Comparison of ENCODE assay signal across 27 cellular contexts in the genomic region with DNA sequence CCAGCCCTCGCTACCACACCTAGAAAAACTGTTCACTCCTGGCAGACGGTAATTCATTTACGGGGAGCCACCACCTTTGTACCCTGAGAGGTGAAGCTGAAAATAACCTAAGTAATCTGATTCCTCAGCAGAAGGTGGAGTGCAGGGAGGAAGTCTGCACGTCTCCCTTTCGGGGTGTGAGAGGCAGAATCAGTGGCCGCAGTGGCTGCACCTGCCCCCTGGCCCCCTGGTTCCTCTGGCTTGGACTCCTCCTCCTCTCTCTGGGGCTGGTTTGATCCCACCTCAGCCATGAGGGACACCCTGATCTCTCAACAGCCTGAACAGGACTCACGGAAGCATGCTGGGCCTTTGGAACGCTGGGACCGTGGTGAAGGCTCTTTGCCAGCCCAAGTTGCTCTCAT. TPM values are rescaled to one million over a fixed set of nuclear protein-coding genes. Genes with fewer than 3 reads are reported as not detected.
A peak's percentile ranks its signal among the peaks of the same experiment; 100 is the strongest.
DNase-seq lines count a peak whose midpoint lies in the region; ATAC-seq and TF ChIP-seq lines count a peak whose summit lies in the region.
"Had no signal": no experiment of that assay in that cellular context is flagged by ENCODE, and none has a peak within 500 bp of the region (broad histone marks: within the 10 kb centered on the region; RNA-seq: fewer than 3 reads in every experiment).

No MANE protein-coding gene starts in this region.

- H3K27ac ChIP-seq in endodermal cell (ENCODE audit: low read depth, low read length) (no peak overlapping the region), parathyroid adenoma (no peak overlapping the region)
- H3K27ac ChIP-seq: foreskin keratinocyte, lower lobe of right lung, prostate gland, testis had no signal

- no peak overlapping the region for H3K27ac Mint-ChIP-seq in endodermal cell
- no peak overlapping the region for H3K27ac Mint-ChIP-seq in CD14-positive monocyte
- H3K27ac Mint-ChIP-seq: activated B cell treated with CpG ODN at 0.5 μM for 24 hours; activated naive CD4-positive, alpha-beta T cell treated with anti-CD3 and anti-CD28 coated beads, Interleukin-2, amount 50 U/mL, for 72 hours; activated T-helper 17 cell treated with anti-CD3 and anti-CD28 coated beads, Interleukin-2, amount 50 U/mL, for 72 hours; stimulated activated memory B cell treated with anti-CD40 and anti-IgM and Interleukin-4, amounts not matched to agents 10 μg/mL and 1 μg/mL and 100 μg/mL, for 72 hours had no signal

- H3K4me3 Mint-ChIP-seq in endodermal cell = no peak overlapping the region
- peak overlapping the region in 1 of 2 donors; percentile 1 for H3K4me3 Mint-ChIP-seq in CD14-positive monocyte
- H3K4me3 Mint-ChIP-seq: activated B cell treated with CpG ODN at 0.5 μM for 24 hours; activated T-helper 17 cell treated with anti-CD3 and anti-CD28 coated beads, Interleukin-2, amount 50 U/mL, for 72 hours; central memory CD8-positive, alpha-beta T cell; stimulated activated memory B cell treated with anti-CD40 and anti-IgM and Interleukin-4, amounts not matched to agents 10 μg/mL and 1 μg/mL and 100 μg/mL, for 72 hours had no signal

- DNase-seq in HT-29 (ENCODE audit: low spot score) (peak; percentile 36), NCI-H187 treated with DMSO at 0.1 percent for 48 hours (lab: John Stamatoyannopoulos, UW) (peak; percentile 60), endodermal cell (peak; percentile 42), CD14-positive monocyte (ENCODE audit: low spot score) (no peak), DMS153 treated with DMSO at 0.1 percent for 48 hours (lab: John Stamatoyannopoulos, UW; ENCODE audit: unreplicated experiment) (no peak)
- DNase-seq: activated B cell treated with CpG ODN at 0.5 μM for 24 hours; activated CD4-positive, alpha-beta T cell treated with anti-CD3 and anti-CD28 coated beads, Interleukin-2, amount 50 U/mL, for 4 hours; activated CD8-positive, alpha-beta memory T cell treated with anti-CD3 and anti-CD28 coated beads, Interleukin-2, amount 50 U/mL, for 4 hours; DMS79 treated with DMSO at 0.1 percent for 48 hours; foreskin keratinocyte; islet precursor cell; Kasumi-1; lower lobe of right lung; NCI-H1048; T-helper 9 cell; testis had no signal

- peak overlapping the region; percentile 21 for H2AFZ ChIP-seq in parathyroid adenoma

- WGBS in endodermal cell (ENCODE audit: insufficient coverage in 1 of 2, insufficient read length in 1 of 2), 2 experiments = 89 to 94% methylated on average over 8 to 9 of the region's 9 CpGs

- no peaks in the 10 kb centered on the region for H3K4me1 Mint-ChIP-seq in endodermal cell
- no peaks in the 10 kb centered on the region for H3K4me1 Mint-ChIP-seq in CD14-positive monocyte
- H3K4me1 Mint-ChIP-seq: activated B cell treated with CpG ODN at 0.5 μM for 24 hours; activated T-helper 17 cell treated with anti-CD3 and anti-CD28 coated beads, Interleukin-2, amount 50 U/mL, for 72 hours; central memory CD8-positive, alpha-beta T cell; stimulated activated memory B cell treated with anti-CD40 and anti-IgM and Interleukin-4, amounts not matched to agents 10 μg/mL and 1 μg/mL and 100 μg/mL, for 72 hours had no signal

- H3K79me2 ChIP-seq in parathyroid adenoma = no peaks in the 10 kb centered on the region

- H3K27me3 Mint-ChIP-seq in endodermal cell (ENCODE audit: insufficient read depth) = no peaks in the 10 kb centered on the region
- H3K27me3 Mint-ChIP-seq in CD14-positive monocyte (ENCODE audit: low read depth in 3 of 3) = peaks cover 51 to 69% (median 53%) of the 10 kb centered on the region in 3 donors

- H3K4me1 ChIP-seq in endodermal cell (ENCODE audit: control insufficient read depth, insufficient read depth, low read length) = no peaks in the 10 kb centered on the region
- peaks cover 4% of the 10 kb centered on the region for H3K4me1 ChIP-seq in parathyroid adenoma
- H3K4me1 ChIP-seq: foreskin keratinocyte, lower lobe of right lung, prostate gland, testis had no signal

- H3K27me3 ChIP-seq in endodermal cell (ENCODE audit: control insufficient read depth, insufficient read depth, low read length, poor library complexity, severe bottlenecking) (no peaks in the 10 kb centered on the region), parathyroid adenoma (ENCODE audit: control insufficient read depth, insufficient read depth, low read length) (no peaks in the 10 kb centered on the region)
- H3K27me3 ChIP-seq: testis had no signal

- H3K9me3 ChIP-seq in endodermal cell (ENCODE audit: control insufficient read depth, low read length) = peaks cover 10% of the 10 kb centered on the region
- H3K9me3 ChIP-seq in parathyroid adenoma (ENCODE audit: control insufficient read depth, low read length) = no peaks in the 10 kb centered on the region
- H3K9me3 ChIP-seq: prostate gland, testis had no signal

- no peak overlapping the region for H3K4me2 ChIP-seq in parathyroid adenoma (ENCODE audit: low read length)
- H3K4me2 ChIP-seq: smooth muscle cell had no signal

- TF ChIP-seq CTCF in endodermal cell (conservative IDR thresholded peaks at IDR 0.05) (no peak), parathyroid adenoma (IDR thresholded peaks at IDR 0.05) (no peak), CD14-positive monocyte (IDR thresholded peaks at IDR 0.05) (no peak)

- H3K4me3 ChIP-seq in endodermal cell (ENCODE audit: low read length) (no peak overlapping the region), parathyroid adenoma (ENCODE audit: low read depth, low read length) (no peak overlapping the region)
- H3K4me3 ChIP-seq: GM12878, lower lobe of right lung, prostate gland, smooth muscle cell, testis had no signal

- peaks cover 10% of the 10 kb centered on the region for H3K9me3 Mint-ChIP-seq in endodermal cell
- H3K9me3 Mint-ChIP-seq in CD14-positive monocyte = peaks cover 4 to 14% (median 9%) of the 10 kb centered on the region in 7 donors
- H3K9me3 Mint-ChIP-seq: central memory CD8-positive, alpha-beta T cell had no signal

- ATAC-seq in GM19351 (IDR thresholded peaks at IDR 0.05; ENCODE audit: unreplicated experiment) = no peak
- ATAC-seq: activated naive CD4-positive, alpha-beta T cell treated with anti-CD3 and anti-CD28 coated beads, Interleukin-2, amount 50 U/mL, for 72 hours; activated T-helper 17 cell treated with anti-CD3 and anti-CD28 coated beads, Interleukin-2, amount 50 U/mL, for 72 hours; foreskin keratinocyte; GM12878; lower lobe of right lung; stimulated activated memory B cell treated with anti-CD40 and anti-IgM and Interleukin-4, amounts not matched to agents 10 μg/mL and 1 μg/mL and 100 μg/mL, for 72 hours had no signal

- peaks cover 2% of the 10 kb centered on the region for H3K36me3 Mint-ChIP-seq in endodermal cell (ENCODE audit: low read depth)
- H3K36me3 Mint-ChIP-seq in CD14-positive monocyte = no peaks in the 10 kb centered on the region

- H3K36me3 ChIP-seq in endodermal cell (ENCODE audit: control insufficient read depth, insufficient read depth, low read length) = no peaks in the 10 kb centered on the region
- no peaks in the 10 kb centered on the region for H3K36me3 ChIP-seq in parathyroid adenoma (ENCODE audit: control insufficient read depth, insufficient read depth, low read length)
- H3K36me3 ChIP-seq: lower lobe of right lung, prostate gland had no signal

- intact Hi-C loops in CD14-positive monocyte (cut with micrococcal nuclease) = no loop called here

- H3K9ac ChIP-seq in endodermal cell (ENCODE audit: extremely low read depth, low read length, poor library complexity, severe bottlenecking) (no peak overlapping the region), parathyroid adenoma (no peak overlapping the region)

RNA-seq across cellular contexts. Expression of a gene that starts 10.5 kb away (rescaled TPM):
- total RNA-seq in HT-29 (2014; rRNA removed; shearing (Covaris generic)) = not detected in 2 replicates
- not detected for total RNA-seq in endodermal cell
- polyA plus RNA-seq in endodermal cell (2013, experiment 1 of 2) = not detected
- polyA plus RNA-seq in endodermal cell (2013, experiment 2 of 2) = not detected
- polyA plus RNA-seq in CD14-positive monocyte = not detected
- total RNA-seq: activated B cell treated with CpG ODN at 0.5 μM for 24 hours; activated naive CD4-positive, alpha-beta T cell treated with anti-CD3 and anti-CD28 coated beads, Interleukin-2, amount 50 U/mL, for 72 hours; activated T-helper 17 cell treated with anti-CD3 and anti-CD28 coated beads, Interleukin-2, amount 50 U/mL, for 72 hours; astrocyte; foreskin keratinocyte; GM12878; lower lobe of right lung; prostate gland; smooth muscle cell; testis had no signal
- polyA plus RNA-seq: esophagus, foreskin keratinocyte, GM12878, smooth muscle cell had no signal

Comparison
In these comparisons a context has a peak if more than half of its experiments do, and no peak if none do; other contexts are left out.
1. DNase-seq: peak in HT-29 (single experiment), NCI-H187 treated with DMSO at 0.1 percent for 48 hours (single experiment) and endodermal cell (single experiment); none in CD14-positive monocyte (single experiment) and DMS153 treated with DMSO at 0.1 percent for 48 hours (single experiment).